ENCODE assay signal across 8 cellular contexts in the genomic region with DNA sequence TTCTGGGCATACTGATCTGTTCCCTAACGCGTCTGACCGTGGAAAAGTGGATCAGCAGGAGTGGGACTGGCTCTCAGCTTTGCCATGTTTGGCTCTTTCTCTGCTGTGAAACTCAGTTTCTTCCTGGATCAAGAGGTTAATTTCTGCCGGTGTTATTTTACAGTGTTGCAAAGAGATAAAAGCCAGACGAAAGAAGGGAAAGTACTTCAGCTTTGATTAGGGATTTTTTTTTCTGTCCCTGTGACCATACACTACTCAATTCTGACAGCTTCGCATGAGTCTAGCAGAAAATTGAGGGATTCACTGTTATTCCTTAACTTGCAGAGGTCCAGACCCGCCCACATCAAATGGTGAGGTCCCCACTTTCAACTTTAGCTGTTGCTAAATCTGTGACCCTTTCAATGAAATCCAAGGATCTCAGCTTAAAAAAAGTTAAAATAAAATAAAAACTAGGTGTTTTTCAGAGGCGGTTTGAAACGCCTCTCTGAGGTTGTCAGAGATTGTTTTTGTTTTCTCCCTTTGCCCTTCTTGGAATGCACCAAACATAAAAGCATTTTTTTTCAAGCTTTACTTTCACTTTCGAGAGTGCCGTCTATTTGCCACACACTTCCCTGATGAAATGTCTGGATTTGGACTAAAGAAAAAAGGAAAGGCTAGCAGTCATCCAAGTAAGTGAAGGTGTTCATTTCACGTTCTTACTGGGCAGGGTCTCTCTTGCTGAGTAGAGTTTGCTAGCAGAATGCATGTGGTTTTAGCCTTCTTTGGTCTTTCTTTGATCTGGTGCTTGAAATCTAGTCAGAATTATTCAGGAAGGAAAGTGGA. TPM values are rescaled to one million over a fixed set of nuclear protein-coding genes. Genes with fewer than 3 reads are reported as not detected.
DNase-seq lines count a peak whose midpoint lies in the region; ATAC-seq and TF ChIP-seq lines count a peak whose summit lies in the region.

Gene TLR3, plus strand, starts transcription at position 576 of the 822 bp plus-strand sequence. CDS start 7,464 bp downstream, outside the sequence.

- no peaks in the 10 kb centered on the region for H3K79me2 ChIP-seq in DOHH2 (ENCODE audit: control insufficient read depth, low read length)

- peaks cover 14% of the 10 kb centered on the region for H3K27me3 ChIP-seq in DOHH2 (ENCODE audit: control insufficient read depth, low read length)
- no peaks in the 10 kb centered on the region for H3K27me3 ChIP-seq in body of pancreas
- no peaks in the 10 kb centered on the region for H3K27me3 ChIP-seq in liver (ENCODE audit: control insufficient read depth in 4 of 4, insufficient read depth in 4 of 4, low read length in 3 of 4)
- H3K27me3 ChIP-seq in thymus (ENCODE audit: control insufficient read depth, insufficient read depth), result no peaks in the 10 kb centered on the region

- TF ChIP-seq POLR2A in body of pancreas (IDR thresholded peaks at IDR 0.05), result peak in 1 of 3 donors; percentile 20

- H3K36me3 ChIP-seq in DOHH2 (ENCODE audit: control insufficient read depth, low read length), result no peaks in the 10 kb centered on the region
- no peaks in the 10 kb centered on the region for H3K36me3 ChIP-seq in body of pancreas (replicated peaks in 1 of 2; ENCODE audit: insufficient read depth in 1 of 2, low read depth in 2 of 2)
- H3K36me3 ChIP-seq in liver (ENCODE audit: control insufficient read depth in 4 of 4, insufficient read depth in 3 of 4, low read depth in 1 of 4, low read length in 3 of 4), result no peaks in the 10 kb centered on the region
- no peaks in the 10 kb centered on the region for H3K36me3 ChIP-seq in thymus (ENCODE audit: control insufficient read depth, insufficient read depth)

- H3K9me3 ChIP-seq in DOHH2 (ENCODE audit: control insufficient read depth, insufficient read depth, low read length) (no peaks in the 10 kb centered on the region), body of pancreas (no peaks in the 10 kb centered on the region), liver (ENCODE audit: control insufficient read depth in 4 of 4, low read length in 3 of 4) (no peaks in the 10 kb centered on the region), thymus (ENCODE audit: control insufficient read depth) (no peaks in the 10 kb centered on the region)

- no peaks in the 10 kb centered on the region for H4K20me1 ChIP-seq in DOHH2 (ENCODE audit: control insufficient read depth, insufficient read depth, low read depth, low read length)

- peak; percentile 13 to 25 for DNase-seq in Kasumi-1 (lab: John Stamatoyannopoulos, UW)
- peak in 3 of 4 donors; percentile 22 to 28 (median 27) for DNase-seq in body of pancreas
- no peak for DNase-seq in T-helper 9 cell
- DNase-seq in SIG-M5 (lab: John Stamatoyannopoulos, UW), result no peak

- intact Hi-C loops in body of pancreas (cut with DNase I), result loop anchor here (5.0 kb wide), 1 partner anchor 59 kb away; no protein-coding TSS in a partner anchor

- H3K4me3 ChIP-seq in DOHH2 (ENCODE audit: low read length) (peak within 1 kb of the TSS; percentile 59), body of pancreas (peak within 1 kb of the TSS in 1 of 2 donors; percentile 42), liver (ENCODE audit: low read depth in 1 of 3, low read length in 3 of 3) (peak within 1 kb of the TSS; percentile 62 to 98 (median 89)), thymus (ENCODE audit: low read length) (peak within 1 kb of the TSS; percentile 49)

- H3F3A ChIP-seq in DOHH2 (ENCODE audit: control insufficient read depth, insufficient read depth), result no peaks in the 10 kb centered on the region

- H3K9ac ChIP-seq in liver (ENCODE audit: low read depth in 1 of 2, low read length in 2 of 2), result peak within 1 kb of the TSS; percentile 34 to 99

- WGBS in body of pancreas, 2 donors, result 0 to 1% methylated on average over 12 of the region's 12 CpGs
- 2% methylated on average over 12 of the region's 12 CpGs for WGBS in liver
- WGBS in thymus, result 13% methylated on average over 12 of the region's 12 CpGs

- no peak for TF ChIP-seq RAD21 in liver (IDR thresholded peaks at IDR 0.05)

- peak; percentile 71 for ATAC-seq in body of pancreas
- no peak for ATAC-seq in HG03442 (IDR thresholded peaks at IDR 0.05; ENCODE audit: unreplicated experiment)

- H3K4me1 ChIP-seq in DOHH2 (ENCODE audit: control insufficient read depth, low read length) (peaks cover 12% of the 10 kb centered on the region), body of pancreas (peaks cover 16% of the 10 kb centered on the region), liver (ENCODE audit: control insufficient read depth in 4 of 4, insufficient read depth in 4 of 4, low read length in 3 of 4) (peaks cover 0 to 13% (median 8%) of the 10 kb centered on the region in 4 donors), thymus (ENCODE audit: control insufficient read depth, insufficient read depth, low read length) (peaks cover 3% of the 10 kb centered on the region)

- TF ChIP-seq CTCF in DOHH2 (IDR thresholded peaks at IDR 0.05; ENCODE audit: low read depth, low read length, poor library complexity, severe bottlenecking) (no peak), body of pancreas (IDR thresholded peaks at IDR 0.05) (no peak), liver (IDR thresholded peaks at IDR 0.05; ENCODE audit: low read depth, low read length, missing input control) (no peak)

- H3K9me2 ChIP-seq in DOHH2 (replicated peaks; ENCODE audit: control insufficient read depth, low read length), result no peaks in the 10 kb centered on the region

- H3K27ac ChIP-seq in DOHH2 (ENCODE audit: low read depth, low read length), result no peak within 1 kb of the TSS
- peak within 1 kb of the TSS; percentile 47 to 81 (median 74) for H3K27ac ChIP-seq in body of pancreas
- peak within 1 kb of the TSS; percentile 64 to 83 for H3K27ac ChIP-seq in liver (ENCODE audit: low read depth in 1 of 2, low read length in 2 of 2)
- H3K27ac ChIP-seq in thymus (ENCODE audit: low read depth), result no peak within 1 kb of the TSS

- H3K4me2 ChIP-seq in DOHH2 (ENCODE audit: low read length), result peak within 1 kb of the TSS; percentile 65

TF ChIP-seq in liver, 16 proteins besides CTCF, POLR2A, EP300 and RAD21:
- TF ChIP-seq YY1 (IDR thresholded peaks at IDR 0.05) (peak; percentile 50), MAX (IDR thresholded peaks at IDR 0.05) (no peak), RXRA (IDR thresholded peaks at IDR 0.05) (no peak), HNF4A (conservative IDR thresholded peaks at IDR 0.05) (peak in 1 of 2 donors; percentile 12), FOXA1 (IDR thresholded peaks at IDR 0.05) (no peak), TAF1 (conservative IDR thresholded peaks at IDR 0.05) (no peak)
TF ChIP-seq in liver: peak in this region for 2.

RNA-seq across cellular contexts. Expression of gene TLR3, which starts in this region (rescaled TPM):
- total RNA-seq in body of pancreas (1 to 10 TPM; 2.6 to 4.2 TPM), liver (1 to 10 TPM; 1.3 to 4.3 TPM)
- polyA plus RNA-seq in liver (1 to 10 TPM; 2.0 to 2.8 TPM), thymus (1.7 TPM)

Comparison
In these comparisons a context has a peak if more than half of its experiments do, and no peak if none do; other contexts are left out.
1. H3K27ac ChIP-seq: peak in body of pancreas (4 of 4) and liver (2 of 2); none in DOHH2 (single experiment) and thymus (single experiment).
2. DNase-seq: peak in Kasumi-1 (2 of 2) and body of pancreas (3 of 4); none in T-helper 9 cell (single experiment) and SIG-M5 (single experiment).